2 cellular contexts compared by ENCODE assay signal in genomic region chr22:49582671-49583070, GRCh38.
TF ChIP-seq lines count a peak whose summit lies in the region.

No MANE protein-coding gene starts in this region.

TF ChIP-seq in SK-N-SH, 30 proteins besides CTCF, POLR2A, EP300 and RAD21 (continued from another document):
- TF ChIP-seq PBX3 (IDR thresholded peaks at IDR 0.05) (no peak), USF1 (IDR thresholded peaks at IDR 0.05; ENCODE audit: borderline replicate concordance, low read depth) (no peak)

TF ChIP-seq in SK-N-SH treated with all-trans-retinoic acid at 6 μM for 48 hours, 23 proteins besides CTCF, POLR2A, EP300 and RAD21 (continued from another document):
- TF ChIP-seq CREB5 (CRISPR knock-in tag; IDR thresholded peaks at IDR 0.05; ENCODE audit: low read depth), result no peak
- no peak for TF ChIP-seq OSR1 (CRISPR knock-in tag; IDR thresholded peaks at IDR 0.05)
- TF ChIP-seq POU6F1 (CRISPR knock-in tag; IDR thresholded peaks at IDR 0.05; ENCODE audit: borderline replicate concordance, low read depth), result no peak
